In the genomic region with DNA sequence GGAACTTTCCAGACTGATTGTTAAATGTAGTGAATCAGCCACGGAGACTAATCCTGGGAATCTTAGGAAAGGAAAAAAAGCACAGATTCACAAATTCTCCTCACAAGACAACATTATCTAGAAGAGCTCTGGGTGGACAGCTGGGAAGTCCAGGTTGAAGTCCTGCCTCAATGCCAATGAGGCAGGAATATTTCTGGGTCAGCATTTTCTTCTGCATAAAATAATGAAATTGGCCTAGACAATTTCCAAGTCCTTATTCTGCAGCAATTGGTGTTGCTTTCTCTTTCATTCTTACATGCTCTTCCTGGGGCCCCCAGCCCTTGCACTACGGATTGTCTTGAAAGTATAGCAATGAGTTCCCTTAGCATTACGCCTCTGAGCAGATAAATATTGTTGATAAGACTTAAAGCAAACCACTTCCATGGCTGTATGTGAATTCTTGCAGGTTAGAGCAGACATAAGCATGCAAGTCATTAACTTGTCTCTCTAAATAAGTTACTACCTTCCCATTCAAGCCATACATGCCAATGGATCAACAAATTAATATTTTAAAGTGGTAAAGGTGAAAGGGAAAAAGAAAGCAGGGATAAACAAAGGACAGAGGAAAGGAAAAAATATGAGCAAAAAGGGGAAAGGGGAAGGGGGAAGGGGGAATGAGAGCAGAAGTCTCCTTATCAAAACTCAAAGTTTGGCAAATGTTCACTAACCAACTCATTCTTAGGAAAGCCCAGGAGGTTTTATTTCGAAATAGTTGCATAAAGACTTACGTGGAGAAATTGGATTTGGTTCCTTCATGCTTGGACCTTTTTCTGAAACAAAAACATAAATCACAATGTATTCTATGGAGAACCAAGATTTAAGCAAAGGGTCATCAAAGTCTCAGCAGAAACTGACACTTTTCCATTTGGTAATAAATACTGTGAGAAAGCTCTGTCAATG, we compare ENCODE assay signal across 8 cellular contexts.
DNase-seq lines count a peak whose midpoint lies in the region; ATAC-seq, FAIRE-seq and TF ChIP-seq lines count a peak whose summit lies in the region.

No MANE protein-coding gene starts in this region.

- H3K27me3 ChIP-seq in bronchial epithelial cell (ENCODE audit: control insufficient read depth, insufficient read depth, low read length): no peaks in the 10 kb centered on the region

- no peak for FAIRE-seq in bronchial epithelial cell (lab: Jason Lieb, UNC)

- ATAC-seq in GM21367 (IDR thresholded peaks at IDR 0.05; ENCODE audit: unreplicated experiment): peak; percentile 89

- POLR2A ChIA-PET in AG04449 (lab: Yijun Ruan, JAX): no interaction called here

- H3K36me3 ChIP-seq in bronchial epithelial cell (ENCODE audit: control insufficient read depth, insufficient read depth, low read length): no peaks in the 10 kb centered on the region

- DNase-seq in AG04449 (ENCODE audit: low read depth, low spot score) (peak; percentile 44), MV-4-11 (lab: John Stamatoyannopoulos, UW) (peak; percentile 44), bronchial epithelial cell (ENCODE audit: low read depth) (peak; percentile 23), GOT3 (lab: John Stamatoyannopoulos, UW) (no peak), NCI-H1048 (lab: John Stamatoyannopoulos, UW) (no peak), kidney glomerular epithelial cell (lab: John Stamatoyannopoulos, UW) (no peak)
- peak; percentile 56 for DNase-seq in stimulated activated CD8-positive, alpha-beta memory T cell treated with anti-CD3 and anti-CD28 coated beads, Interleukin-4, amount 100 ng/mL, for 48 hours

- CTCF ChIA-PET in AG04449 (lab: Yijun Ruan, JAX): interaction anchor here (3.5 kb wide), 1 partner anchor 185 kb away, joined by 14 read pairs; no protein-coding TSS in a partner anchor

- H3K4me3 ChIP-seq in AG04449 (ENCODE audit: low read depth, low read length): no peak overlapping the region
- H3K4me3 ChIP-seq in bronchial epithelial cell (ENCODE audit: low read depth, low read length): no peak overlapping the region

- no peak for TF ChIP-seq CTCF in AG04449 (IDR thresholded peaks at IDR 0.05; ENCODE audit: insufficient read depth, low read length, missing control alignments)
- TF ChIP-seq CTCF in bronchial epithelial cell (IDR thresholded peaks at IDR 0.05; ENCODE audit: insufficient read depth, low read length, severe bottlenecking): no peak

Comparison
In these comparisons a context has a peak if more than half of its experiments do, and no peak if none do; other contexts are left out.
1. DNase-seq: peak in AG04449 (single experiment), MV-4-11 (single experiment), bronchial epithelial cell (single experiment) and stimulated activated CD8-positive, alpha-beta memory T cell treated with anti-CD3 and anti-CD28 coated beads, Interleukin-4, amount 100 ng/mL, for 48 hours (single experiment); none in GOT3 (single experiment), NCI-H1048 (single experiment) and kidney glomerular epithelial cell (single experiment).